In the genomic region with DNA sequence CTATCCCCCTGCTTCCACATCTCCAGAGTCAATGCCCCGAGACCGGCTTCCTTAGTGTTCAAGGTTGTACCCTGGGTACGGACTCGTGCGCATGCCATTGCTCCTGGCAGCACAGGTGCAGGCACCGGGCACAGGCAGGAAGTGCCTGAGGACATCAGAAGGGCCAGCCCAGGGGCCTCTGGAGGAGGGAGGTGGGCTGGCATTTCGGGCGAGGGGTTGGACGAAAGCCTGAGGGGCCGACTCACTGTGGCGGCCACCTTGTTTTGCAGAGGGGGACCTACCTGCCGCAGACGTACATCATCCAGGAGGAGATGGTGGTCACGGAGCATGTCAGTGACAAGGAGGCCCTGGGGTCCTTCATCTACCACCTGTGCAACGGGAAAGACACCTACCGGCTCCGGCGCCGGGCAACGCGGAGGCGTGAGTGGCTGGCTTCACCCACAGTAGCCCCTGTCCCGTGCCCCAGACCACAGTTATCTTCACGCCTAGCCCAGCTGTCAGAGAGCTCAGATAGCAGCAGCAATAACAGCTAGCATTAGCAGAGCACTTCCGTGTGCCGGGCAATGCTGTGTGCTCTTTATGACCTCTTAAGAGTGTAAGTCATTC, we compare ENCODE assay signal across 18 cellular contexts. TPM values are rescaled to one million over a fixed set of nuclear protein-coding genes. Genes with fewer than 3 reads are reported as not detected.
A peak's percentile ranks its signal among the peaks of the same experiment; 100 is the strongest.
DNase-seq lines count a peak whose midpoint lies in the region; ATAC-seq and TF ChIP-seq lines count a peak whose summit lies in the region.
"Had no signal": no experiment of that assay in that cellular context is flagged by ENCODE, and none has a peak within 500 bp of the region (broad histone marks: within the 10 kb centered on the region; RNA-seq: fewer than 3 reads in every experiment).

No MANE protein-coding gene starts in this region.

- H3K36me3 Mint-ChIP-seq in activated CD8-positive, alpha-beta T cell treated with anti-CD3 and anti-CD28 coated beads for 36 hours (ENCODE audit: low read depth), result peaks cover 17% of the 10 kb centered on the region
- no peaks in the 10 kb centered on the region for H3K36me3 Mint-ChIP-seq in T-helper 17 cell (ENCODE audit: low read depth)

- H3K23ac ChIP-seq in mesendoderm (ENCODE audit: low read length), result no peak overlapping the region

- H3K79me2 ChIP-seq in mesendoderm (ENCODE audit: control insufficient read depth, insufficient read depth, low read length), result peaks cover 26% of the 10 kb centered on the region

- no peak overlapping the region for H3K4me3 ChIP-seq in mesendoderm (ENCODE audit: low read length)
- H3K4me3 ChIP-seq in thymus (ENCODE audit: low read length), result no peak overlapping the region
- H3K4me3 ChIP-seq: prostate gland had no signal

- H2BK15ac ChIP-seq in mesendoderm (replicated peaks; ENCODE audit: low read depth), result no peak overlapping the region

- peak overlapping the region; percentile 92 for H3K27ac Mint-ChIP-seq in activated CD8-positive, alpha-beta T cell treated with anti-CD3 and anti-CD28 coated beads for 36 hours
- H3K27ac Mint-ChIP-seq in T-helper 17 cell, result no peak overlapping the region

- ATAC-seq in Right ventricle myocardium superior (ENCODE audit: poor library complexity) (peak; percentile 8), left ventricle myocardium superior (no peak), T-helper 17 cell (no peak), GM18502 (IDR thresholded peaks at IDR 0.05; ENCODE audit: poor library complexity, unreplicated experiment) (no peak)
- no peak for ATAC-seq in activated CD8-positive, alpha-beta T cell treated with anti-CD3 and anti-CD28 coated beads for 36 hours

- peaks cover 44% of the 10 kb centered on the region for H3K36me3 ChIP-seq in mesendoderm (ENCODE audit: control insufficient read depth, insufficient read depth, low read length)
- H3K36me3 ChIP-seq in thymus (ENCODE audit: control insufficient read depth, insufficient read depth), result peaks cover 71% of the 10 kb centered on the region

- H3K18ac ChIP-seq in mesendoderm (ENCODE audit: low read length), result no peak overlapping the region

- no peak overlapping the region for H4K5ac ChIP-seq in mesendoderm (ENCODE audit: low read length)

- peak overlapping the region; percentile 33 for H3K4me3 Mint-ChIP-seq in activated CD8-positive, alpha-beta T cell treated with anti-CD3 and anti-CD28 coated beads for 36 hours
- no peak overlapping the region for H3K4me3 Mint-ChIP-seq in T-helper 17 cell

- no peak overlapping the region for H4K8ac ChIP-seq in mesendoderm (ENCODE audit: low read depth, low read length)

- H3K27me3 Mint-ChIP-seq in activated CD8-positive, alpha-beta T cell treated with anti-CD3 and anti-CD28 coated beads for 36 hours, result no peaks in the 10 kb centered on the region
- no peaks in the 10 kb centered on the region for H3K27me3 Mint-ChIP-seq in T-helper 17 cell

- DNase-seq in Right ventricle myocardium superior, result peak; percentile 37
- DNase-seq in left ventricle myocardium superior, result no peak
- no peak for DNase-seq in activated CD8-positive, alpha-beta T cell treated with anti-CD3 and anti-CD28 coated beads for 36 hours
- no peak for DNase-seq in mesendoderm
- no peak for DNase-seq in T-helper 17 cell
- no peak for DNase-seq in SIG-M5 (lab: John Stamatoyannopoulos, UW)
- DNase-seq: activated CD4-positive, CD25-positive, alpha-beta regulatory T cell; central memory CD4-positive, alpha-beta T cell; mesenchymal stem cell; NCI-H1694 treated with DMSO at 0.1 percent for 48 hours; stimulated activated CD4-positive, alpha-beta T cell treated with anti-CD3 and anti-CD28 coated beads, Interleukin-2, amount 100 ng/mL, for 48 hours; stimulated activated naive CD4-positive, alpha-beta T cell treated with Interleukin-2 at 50 U/mL for 16 hours had no signal

- no peak overlapping the region for H2BK5ac ChIP-seq in mesendoderm (ENCODE audit: low read length)

- WGBS in mesendoderm (ENCODE audit: extremely low coverage, insufficient coverage, low lambda C conversion rate), result no CpG with 5 or more reads among the region's 26 CpGs
- 81% methylated on average over 26 of the region's 26 CpGs for WGBS in thymus

- no peak for TF ChIP-seq CTCF in activated CD8-positive, alpha-beta T cell treated with anti-CD3 and anti-CD28 coated beads for 36 hours (IDR thresholded peaks at IDR 0.05)

- H3K4me2 ChIP-seq in mesendoderm (ENCODE audit: low read length), result no peak overlapping the region
- H3K4me2 ChIP-seq: KMS-11 had no signal

- CTCF ChIA-PET in activated CD8-positive, alpha-beta T cell treated with anti-CD3 and anti-CD28 coated beads for 36 hours (lab: Charles Lee), result interaction anchor here (0.7 to 3.6 kb wide), 9 partner anchors 9 to 176 kb away, joined by 3 to 21 read pairs (median 6); a partner anchor contains a TSS

- no peaks in the 10 kb centered on the region for H3K9me3 Mint-ChIP-seq in activated CD8-positive, alpha-beta T cell treated with anti-CD3 and anti-CD28 coated beads for 36 hours

- H3K9ac ChIP-seq in mesendoderm (ENCODE audit: low read length), result no peak overlapping the region
- H3K9ac ChIP-seq: KMS-11 had no signal

- H3K4ac ChIP-seq in mesendoderm (ENCODE audit: low read depth, low read length), result no peak overlapping the region

- no peak overlapping the region for H3K27ac ChIP-seq in mesendoderm (ENCODE audit: low read depth, low read length)
- H3K27ac ChIP-seq in thymus (ENCODE audit: low read depth), result peak overlapping the region; percentile 77
- H3K27ac ChIP-seq: KMS-11, prostate gland had no signal

- peaks cover 54% of the 10 kb centered on the region for H3K4me1 Mint-ChIP-seq in activated CD8-positive, alpha-beta T cell treated with anti-CD3 and anti-CD28 coated beads for 36 hours (ENCODE audit: low read depth)
- H3K4me1 Mint-ChIP-seq in T-helper 17 cell, result peaks cover 12% of the 10 kb centered on the region

- intact Hi-C loops in Right ventricle myocardium superior (cut with DNase I) (no loop called here), left ventricle myocardium superior (cut with micrococcal nuclease) (no loop called here)
- intact Hi-C loops in activated CD8-positive, alpha-beta T cell treated with anti-CD3 and anti-CD28 coated beads for 36 hours (cut with micrococcal nuclease), result no loop called here

- peak overlapping the region; percentile 7 for H3K56ac ChIP-seq in mesendoderm (ENCODE audit: low read length)

- POLR2A ChIA-PET in activated CD8-positive, alpha-beta T cell treated with anti-CD3 and anti-CD28 coated beads for 36 hours (lab: Charles Lee), result interaction anchor here (0.7 to 2.1 kb wide), 5 partner anchors 10 to 163 kb away, joined by 3 to 8 read pairs (median 3); no protein-coding TSS in a partner anchor

- H3K27me3 ChIP-seq in mesendoderm (ENCODE audit: insufficient read depth, low read length, poor library complexity) (no peaks in the 10 kb centered on the region), thymus (ENCODE audit: control insufficient read depth, insufficient read depth) (no peaks in the 10 kb centered on the region)

- no peak overlapping the region for H2AK5ac ChIP-seq in mesendoderm (ENCODE audit: low read length)

- peaks cover 36% of the 10 kb centered on the region for H3K79me1 ChIP-seq in mesendoderm (ENCODE audit: low read length)

- no peaks in the 10 kb centered on the region for H3K4me1 ChIP-seq in mesendoderm (ENCODE audit: control insufficient read depth, low read depth, low read length)
- H3K4me1 ChIP-seq in thymus (ENCODE audit: control insufficient read depth, insufficient read depth, low read length), result peaks cover 19% of the 10 kb centered on the region
- H3K4me1 ChIP-seq: prostate gland had no signal

- H3K9me3 ChIP-seq in thymus (ENCODE audit: control insufficient read depth), result no peaks in the 10 kb centered on the region
- H3K9me3 ChIP-seq in T-helper 17 cell (ENCODE audit: control insufficient read depth, low read length, poor library complexity, severe bottlenecking), result no peaks in the 10 kb centered on the region
- H3K9me3 ChIP-seq: prostate gland had no signal

- H2BK120ac ChIP-seq in mesendoderm (ENCODE audit: low read depth, low read length), result no peak overlapping the region

RNA-seq across cellular contexts. Expression of a gene that starts 12.5 kb away (rescaled TPM):
- 25.3 TPM for total RNA-seq in Right ventricle myocardium superior
- 28.8 TPM for total RNA-seq in left ventricle myocardium superior
- 10 to 100 TPM; 43.2 to 43.4 TPM for total RNA-seq in activated CD8-positive, alpha-beta T cell treated with anti-CD3 and anti-CD28 coated beads for 36 hours
- polyA plus RNA-seq in mesendoderm (2013, experiment 1 of 2), result 368 TPM
- 373 TPM for polyA plus RNA-seq in mesendoderm (2013, experiment 2 of 2)
- 79.4 TPM for polyA plus RNA-seq in thymus
- total RNA-seq in T-helper 17 cell, result 10 to 100 TPM; 15.3 to 18.6 TPM

RNA-seq across cellular contexts. Expression of a gene that starts 47.8 kb away (rescaled TPM):
- total RNA-seq in Right ventricle myocardium superior (not detected), left ventricle myocardium superior (not detected), T-helper 17 cell (1 to 10 TPM; 3.8 to 8.3 TPM)
- 1 to 10 TPM; 5.0 to 5.3 TPM for total RNA-seq in activated CD8-positive, alpha-beta T cell treated with anti-CD3 and anti-CD28 coated beads for 36 hours
- 0.41 TPM for polyA plus RNA-seq in mesendoderm (2013, experiment 1 of 2)
- polyA plus RNA-seq in mesendoderm (2013, experiment 2 of 2), result 0.41 TPM
- 1.9 TPM for polyA plus RNA-seq in thymus
- total RNA-seq: Daoy, fibroblast of lung had no signal
- polyA plus RNA-seq: fibroblast of lung had no signal
